ENCODE assay signal across 18 cellular contexts in the genomic region with DNA sequence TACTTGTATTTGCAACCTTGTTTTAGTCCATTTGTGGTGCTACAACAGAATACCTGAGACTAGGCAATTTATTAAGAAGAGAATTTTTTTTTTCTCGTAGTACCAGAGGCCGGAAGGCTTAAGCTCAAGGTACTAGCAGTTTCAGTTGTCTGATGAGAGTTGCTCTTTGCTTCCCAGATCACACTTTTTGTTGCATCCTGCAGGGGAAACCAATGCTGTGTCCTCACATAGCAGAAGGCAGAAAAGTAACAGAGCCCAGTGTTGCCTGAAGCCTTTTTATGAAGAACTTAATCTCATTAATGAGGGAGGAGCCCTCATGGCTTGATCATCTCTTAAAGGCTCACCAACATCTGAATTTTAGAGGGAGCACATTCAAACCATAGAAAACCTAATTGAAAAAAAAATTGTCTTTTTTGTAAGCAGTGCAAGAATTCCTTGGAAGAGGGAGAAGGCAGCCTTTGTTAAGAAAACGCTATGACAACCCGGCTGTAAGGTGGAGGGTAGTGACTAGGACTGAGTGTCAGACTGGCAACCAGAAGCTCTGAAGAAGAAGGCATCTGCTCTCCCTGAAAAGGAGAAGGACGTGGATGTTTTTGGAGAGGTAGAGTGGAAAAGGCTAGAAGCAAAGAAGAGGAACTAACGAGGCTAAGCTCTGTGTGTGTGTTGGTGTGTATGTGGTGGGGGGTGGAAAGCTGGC.
"Had no signal": no experiment of that assay in that cellular context is flagged by ENCODE, and none has a peak within 500 bp of the region (broad histone marks: within the 10 kb centered on the region; RNA-seq: fewer than 3 reads in every experiment).

No MANE protein-coding gene starts in this region.

- H3K4me1 ChIP-seq: esophagus squamous epithelium, pancreas, right lobe of liver, stomach, upper lobe of left lung had no signal

- H3K27me3 ChIP-seq: esophagus squamous epithelium, pancreas, right lobe of liver, stomach, upper lobe of left lung had no signal

- H3K4me3 ChIP-seq: esophagus squamous epithelium, mucosa of descending colon, pancreas, right lobe of liver, stomach, upper lobe of left lung had no signal

- H3K27me3 Mint-ChIP-seq: activated B cell treated with CpG ODN at 0.5 μM for 24 hours; activated CD4-positive, alpha-beta memory T cell treated with anti-CD3 and anti-CD28 coated beads for 36 hours; activated naive CD8-positive, alpha-beta T cell; dendritic cell treated with granulocyte-macrophage colony-stimulating factor and Interleukin-4, amounts not matched to agents 40 ng/mL and 50 ng/mL, for 4 days; naive B cell had no signal

- H3K9me3 ChIP-seq: esophagus squamous epithelium, mucosa of descending colon, pancreas, right lobe of liver, stomach, upper lobe of left lung had no signal

- H3K4me3 Mint-ChIP-seq: activated B cell treated with CpG ODN at 0.5 μM for 24 hours; activated CD4-positive, alpha-beta memory T cell treated with anti-CD3 and anti-CD28 coated beads for 36 hours; activated naive CD8-positive, alpha-beta T cell; dendritic cell treated with granulocyte-macrophage colony-stimulating factor and Interleukin-4, amounts not matched to agents 40 ng/mL and 50 ng/mL, for 4 days; stimulated activated effector memory CD8-positive, alpha-beta T cell treated with anti-CD3 and anti-CD28 coated beads, Interleukin-12 subunit alpha, Interleukin-12 subunit beta, amount 100 ng/mL, for 72 hours had no signal

- H3K36me3 Mint-ChIP-seq: activated CD4-positive, alpha-beta memory T cell treated with anti-CD3 and anti-CD28 coated beads for 36 hours; activated naive CD8-positive, alpha-beta T cell; naive B cell; stimulated activated effector memory CD8-positive, alpha-beta T cell treated with anti-CD3 and anti-CD28 coated beads, Interleukin-12 subunit alpha, Interleukin-12 subunit beta, amount 100 ng/mL, for 72 hours had no signal

- H3K27ac Mint-ChIP-seq: activated B cell treated with CpG ODN at 0.5 μM for 24 hours; activated CD4-positive, alpha-beta memory T cell treated with anti-CD3 and anti-CD28 coated beads for 36 hours; activated naive CD8-positive, alpha-beta T cell; dendritic cell treated with granulocyte-macrophage colony-stimulating factor and Interleukin-4, amounts not matched to agents 40 ng/mL and 50 ng/mL, for 4 days; stimulated activated effector memory CD8-positive, alpha-beta T cell treated with anti-CD3 and anti-CD28 coated beads, Interleukin-12 subunit alpha, Interleukin-12 subunit beta, amount 100 ng/mL, for 72 hours had no signal

- DNase-seq: activated B cell treated with CpG ODN at 0.5 μM for 24 hours; activated CD4-positive, alpha-beta memory T cell treated with anti-CD3 and anti-CD28 coated beads for 36 hours; activated CD4-positive, alpha-beta T cell treated with anti-CD3 and anti-CD28 coated beads for 4 hours; activated T-cell treated with anti-CD3 and anti-CD28 coated beads for 4 hours; effector memory CD4-positive, alpha-beta T cell; esophagus squamous epithelium; left ventricle myocardium superior; mucosa of descending colon; naive B cell; pancreas; right lobe of liver; small intestine; stimulated activated CD4-positive, alpha-beta T cell treated with anti-CD3 and anti-CD28 coated beads, Interleukin-4, amount 100 ng/mL, for 24 hours; stomach; upper lobe of left lung had no signal

- ATAC-seq: left ventricle myocardium superior; mucosa of descending colon; pancreas; right lobe of liver; stimulated activated effector memory CD8-positive, alpha-beta T cell treated with anti-CD3 and anti-CD28 coated beads, Interleukin-12 subunit alpha, Interleukin-12 subunit beta, amount 100 ng/mL, for 72 hours had no signal

- H3K4me1 Mint-ChIP-seq: activated B cell treated with CpG ODN at 0.5 μM for 24 hours; naive B cell; stimulated activated effector memory CD8-positive, alpha-beta T cell treated with anti-CD3 and anti-CD28 coated beads, Interleukin-12 subunit alpha, Interleukin-12 subunit beta, amount 100 ng/mL, for 72 hours had no signal

- H3K27ac ChIP-seq: esophagus squamous epithelium, pancreas, right lobe of liver, stomach, upper lobe of left lung had no signal

- H3K36me3 ChIP-seq: esophagus squamous epithelium, pancreas, right lobe of liver, stomach, upper lobe of left lung had no signal
